10 cellular contexts compared by ENCODE assay signal in the genomic region with DNA sequence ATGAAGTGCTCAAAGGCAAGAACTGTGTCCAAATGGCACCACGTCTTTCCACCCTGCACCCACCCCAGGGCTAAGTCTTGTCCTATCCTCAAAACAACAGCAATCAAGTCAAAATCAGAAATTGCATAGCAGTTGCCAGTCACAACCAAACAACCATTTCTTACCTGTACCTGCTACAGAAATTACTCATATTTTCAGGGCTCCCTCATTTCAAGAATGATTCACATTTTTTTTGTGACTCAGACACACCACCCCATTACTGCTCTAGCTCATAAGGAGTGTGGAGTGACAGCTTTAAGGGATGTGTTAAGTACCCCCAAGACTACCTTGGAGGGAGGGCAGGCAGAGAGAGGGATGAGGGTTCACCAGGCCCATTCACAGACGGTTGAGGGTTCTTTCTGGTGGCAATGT.
DNase-seq lines count a peak whose midpoint lies in the region; ATAC-seq, FAIRE-seq and TF ChIP-seq lines count a peak whose summit lies in the region.
"Had no signal": no experiment of that assay in that cellular context is flagged by ENCODE, and none has a peak within 500 bp of the region (broad histone marks: within the 10 kb centered on the region; RNA-seq: fewer than 3 reads in every experiment).

No MANE protein-coding gene starts in this region.

- H3K9me3 Mint-ChIP-seq in CD4-positive, alpha-beta memory T cell: no peaks in the 10 kb centered on the region

- H3K4me1 Mint-ChIP-seq in CD4-positive, alpha-beta memory T cell: peaks cover 36 to 78% (median 59%) of the 10 kb centered on the region in 4 donors

- intact Hi-C loops in CD4-positive, alpha-beta memory T cell (cut with micrococcal nuclease): no loop called here
- intact Hi-C loops in heart right ventricle (cut with DNase I): loop anchor here in 1 of 10 donors (5.0 kb wide), 1 partner anchor 42 kb away; no protein-coding TSS in a partner anchor

- no peak for FAIRE-seq in bronchial epithelial cell (lab: Jason Lieb, UNC)

- H3K4me3 Mint-ChIP-seq in CD4-positive, alpha-beta memory T cell: peak overlapping the region in 4 of 8 donors; percentile 0 to 40 (median 11)

- H3K36me3 Mint-ChIP-seq in CD4-positive, alpha-beta memory T cell: peaks cover 13 to 14% of the 10 kb centered on the region in 2 donors

- peak overlapping the region in 5 of 7 donors; percentile 25 to 86 (median 61) for H3K27ac Mint-ChIP-seq in CD4-positive, alpha-beta memory T cell

- POLR2A ChIA-PET in CD4-positive, alpha-beta memory T cell (lab: Charles Lee; ENCODE audit: partially characterized antibody): interaction anchor here (0.8 to 1.8 kb wide), 4 partner anchors 27 to 104 kb away, joined by 3 to 6 read pairs (median 4); no protein-coding TSS in a partner anchor

- DNase-seq in CD4-positive, alpha-beta memory T cell: no peak
- DNase-seq in HL-60 (ENCODE audit: low read depth in 1 of 2, low spot score in 1 of 2): no peak
- peak; percentile 95 for DNase-seq in bronchial epithelial cell (ENCODE audit: low read depth)
- DNase-seq in H4 (ENCODE audit: low spot score): no peak
- DNase-seq in heart right ventricle: no peak
- DNase-seq in RPMI8226: no peak
- DNase-seq: activated gamma-delta T cell treated with Interleukin-2 at 50 U/mL for 16 hours, upper lobe of right lung had no signal

- H3K4me1 ChIP-seq in CD4-positive, alpha-beta memory T cell (ENCODE audit: insufficient read depth, low read length): peaks cover 45% of the 10 kb centered on the region
- H3K4me1 ChIP-seq in heart right ventricle: peaks cover 0 to 14% (median 0%) of the 10 kb centered on the region in 9 donors
- H3K4me1 ChIP-seq: upper lobe of right lung had no signal

- no peaks in the 10 kb centered on the region for H3K36me3 ChIP-seq in CD4-positive, alpha-beta memory T cell (ENCODE audit: insufficient read depth, low read length)
- H3K36me3 ChIP-seq in bronchial epithelial cell (ENCODE audit: control insufficient read depth, insufficient read depth, low read length): no peaks in the 10 kb centered on the region
- no peaks in the 10 kb centered on the region for H3K36me3 ChIP-seq in heart right ventricle
- H3K36me3 ChIP-seq: upper lobe of right lung had no signal

- 91% methylated on average over 2 of the region's 2 CpGs for WGBS in heart right ventricle, 2 donors

- TF ChIP-seq CTCF in HL-60 (IDR thresholded peaks at IDR 0.05; ENCODE audit: insufficient read depth, low read length) (no peak), bronchial epithelial cell (IDR thresholded peaks at IDR 0.05; ENCODE audit: insufficient read depth, low read length, severe bottlenecking) (no peak), heart right ventricle (IDR thresholded peaks at IDR 0.05) (no peak)

- H3K27me3 ChIP-seq in CD4-positive, alpha-beta memory T cell (ENCODE audit: insufficient read depth, low read length): no peaks in the 10 kb centered on the region
- H3K27me3 ChIP-seq in HL-60 (ENCODE audit: insufficient read depth, poor library complexity, severe bottlenecking): no peaks in the 10 kb centered on the region
- H3K27me3 ChIP-seq in bronchial epithelial cell (ENCODE audit: control insufficient read depth, insufficient read depth, low read length): no peaks in the 10 kb centered on the region
- H3K27me3 ChIP-seq in heart right ventricle: no peaks in the 10 kb centered on the region
- H3K27me3 ChIP-seq: upper lobe of right lung had no signal

- ATAC-seq in GM19397 (IDR thresholded peaks at IDR 0.05; ENCODE audit: unreplicated experiment) (peak; percentile 48), HG03457 (IDR thresholded peaks at IDR 0.05; ENCODE audit: unreplicated experiment) (no peak), heart right ventricle (no peak)
- ATAC-seq: upper lobe of right lung had no signal

- no peak overlapping the region for H3K4me3 ChIP-seq in CD4-positive, alpha-beta memory T cell (ENCODE audit: low read length in 2 of 2)
- no peak overlapping the region for H3K4me3 ChIP-seq in HL-60 (replicated peaks; ENCODE audit: insufficient read depth, low read length)
- H3K4me3 ChIP-seq in bronchial epithelial cell (ENCODE audit: low read depth, low read length): no peak overlapping the region
- H3K4me3 ChIP-seq in heart right ventricle: no peak overlapping the region
- H3K4me3 ChIP-seq: upper lobe of right lung had no signal

- CTCF ChIA-PET in CD4-positive, alpha-beta memory T cell (lab: Charles Lee; ENCODE audit: partially characterized antibody): interaction anchor here (2.5 kb wide), 1 partner anchor 207 kb away, joined by 13 read pairs; no protein-coding TSS in a partner anchor

- no peak overlapping the region for H3K27ac ChIP-seq in CD4-positive, alpha-beta memory T cell (ENCODE audit: low read depth, low read length)
- H3K27ac ChIP-seq in HL-60 (replicated peaks) (peak overlapping the region; percentile 40), heart right ventricle (no peak overlapping the region)
- H3K27ac ChIP-seq: upper lobe of right lung had no signal

- no peaks in the 10 kb centered on the region for H3K9me3 ChIP-seq in CD4-positive, alpha-beta memory T cell (ENCODE audit: control insufficient read depth in 1 of 2, low read length in 2 of 2)
- no peaks in the 10 kb centered on the region for H3K9me3 ChIP-seq in heart right ventricle
- H3K9me3 ChIP-seq: upper lobe of right lung had no signal

- no peaks in the 10 kb centered on the region for H3K27me3 Mint-ChIP-seq in CD4-positive, alpha-beta memory T cell
